ENCODE assay signal across 33 cellular contexts in the genomic region with DNA sequence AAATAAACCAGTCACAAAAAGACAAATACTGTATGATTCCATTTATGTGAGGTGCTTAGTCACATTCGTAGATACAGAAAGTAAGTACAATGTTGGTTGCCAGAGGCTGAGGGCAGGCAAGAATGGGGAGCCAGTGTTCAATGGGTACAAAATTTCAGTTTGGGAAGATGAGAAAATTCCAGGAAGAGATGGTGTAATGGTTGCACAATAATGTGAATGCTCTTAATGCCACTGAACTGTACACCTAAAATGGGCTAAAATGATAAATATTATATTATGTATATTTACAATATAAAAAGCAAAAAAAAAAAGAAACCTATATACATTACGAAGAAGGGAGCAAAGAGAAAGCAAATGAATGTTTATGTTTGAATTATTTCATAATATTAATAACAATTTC.
"Had no signal": no experiment of that assay in that cellular context is flagged by ENCODE, and none has a peak within 500 bp of the region (broad histone marks: within the 10 kb centered on the region; RNA-seq: fewer than 3 reads in every experiment).

No MANE protein-coding gene starts in this region.

- H3K4me3 Mint-ChIP-seq: naive thymus-derived CD8-positive, alpha-beta T cell; natural killer cell treated with Interleukin-12 subunit alpha and Interleukin-12 subunit beta and Interleukin-15 and Interleukin-18, amount 100 ng/mL, for 72 hours; nephron progenitor cell; neural crest cell; stimulated activated memory B cell treated with anti-CD40 and anti-IgM and Interleukin-4, amounts not matched to agents 10 μg/mL and 1 μg/mL and 100 μg/mL, for 72 hours; stimulated activated naive CD8-positive, alpha-beta T cell treated with anti-CD3 and anti-CD28 coated beads, Interleukin-15, amount 100 ng/mL, for 72 hours; type B pancreatic cell had no signal

- H3K4me2 ChIP-seq: smooth muscle cell had no signal

- H3K4me1 ChIP-seq: parathyroid adenoma, psoas muscle, suprapubic skin, testis, tibial artery, transverse colon, upper lobe of right lung, uterus had no signal

- H3K79me2 ChIP-seq: parathyroid adenoma had no signal

- H3K4me1 Mint-ChIP-seq: stimulated activated memory B cell treated with anti-CD40 and anti-IgM and Interleukin-4, amounts not matched to agents 10 μg/mL and 1 μg/mL and 100 μg/mL, for 72 hours had no signal

- H3K4me3 ChIP-seq: ovary, psoas muscle, skin epidermis, smooth muscle cell, spleen, suprapubic skin, testis, tibial artery, transverse colon, upper lobe of right lung, uterus had no signal

- H3K27me3 Mint-ChIP-seq: natural killer cell treated with Interleukin-12 subunit alpha and Interleukin-12 subunit beta and Interleukin-15 and Interleukin-18, amount 100 ng/mL, for 72 hours; stimulated activated naive CD8-positive, alpha-beta T cell treated with anti-CD3 and anti-CD28 coated beads, Interleukin-15, amount 100 ng/mL, for 72 hours; type B pancreatic cell had no signal

- H3K27ac ChIP-seq: neutrophil, ovary, parathyroid adenoma, psoas muscle, skin epidermis, spleen, suprapubic skin, testis, tibial artery, transverse colon, upper lobe of right lung, uterus had no signal

- ATAC-seq: naive thymus-derived CD8-positive, alpha-beta T cell; natural killer cell treated with Interleukin-12 subunit alpha and Interleukin-12 subunit beta and Interleukin-15 and Interleukin-18, amount 100 ng/mL, for 72 hours; psoas muscle; right cardiac atrium; sciatic nerve; stimulated activated memory B cell treated with anti-CD40 and anti-IgM and Interleukin-4, amounts not matched to agents 10 μg/mL and 1 μg/mL and 100 μg/mL, for 72 hours; stimulated activated naive CD8-positive, alpha-beta T cell treated with anti-CD3 and anti-CD28 coated beads, Interleukin-15, amount 100 ng/mL, for 72 hours; stimulated activated naive CD8-positive, alpha-beta T cell treated with anti-CD3 and anti-CD28 coated beads, Interleukin-15, Interleukin-2, amounts not matched to agents 100 U/mL and 50 U/mL, for 24 hours; upper lobe of right lung had no signal

- H3K9me3 ChIP-seq: neutrophil, ovary, psoas muscle, spleen, suprapubic skin, testis, tibial artery, transverse colon, upper lobe of right lung, uterus had no signal

- DNase-seq: naive thymus-derived CD8-positive, alpha-beta T cell; nephron progenitor cell; nucleus accumbens; ovary; posterior cingulate gyrus; psoas muscle; right cardiac atrium; spleen; stimulated activated CD4-positive, alpha-beta T cell treated with anti-CD3 and anti-CD28 coated beads, Interleukin-12 subunit alpha, Interleukin-12 subunit beta, amount 100 ng/mL, for 4 hours; stimulated activated CD4-positive, alpha-beta T cell treated with anti-CD3 and anti-CD28 coated beads, Interleukin-1b, Interleukin-23, amount 100 ng/mL, for 48 hours; stimulated activated CD4-positive, alpha-beta T cell treated with anti-CD3 and anti-CD28 coated beads, Interleukin-4, amount 100 ng/mL, for 1 hour; stimulated activated CD4-positive, alpha-beta T cell treated with anti-CD3 and anti-CD28 coated beads, Interleukin-4, amount 100 ng/mL, for 4 hours; stimulated activated CD8-positive, alpha-beta memory T cell treated with anti-CD3 and anti-CD28 coated beads, Interleukin-4, amount 100 ng/mL, for 48 hours; stimulated activated naive CD4-positive, alpha-beta T cell; stimulated activated naive CD8-positive, alpha-beta T cell treated with anti-CD3 and anti-CD28 coated beads, Interleukin-15, amount 100 ng/mL, for 72 hours; stimulated activated naive CD8-positive, alpha-beta T cell treated with anti-CD3 and anti-CD28 coated beads, Interleukin-15, Interleukin-2, amounts not matched to agents 100 U/mL and 50 U/mL, for 24 hours; substantia nigra; testis; tibial artery; transverse colon; upper lobe of right lung; uterus had no signal

- H3K27me3 ChIP-seq: neutrophil, ovary, spleen, suprapubic skin, testis, tibial artery, transverse colon, upper lobe of right lung, uterus had no signal

- H3K36me3 ChIP-seq: neutrophil, ovary, spleen, suprapubic skin, tibial artery, transverse colon, upper lobe of right lung, uterus had no signal

- H3K36me3 Mint-ChIP-seq: naive thymus-derived CD8-positive, alpha-beta T cell; natural killer cell treated with Interleukin-12 subunit alpha and Interleukin-12 subunit beta and Interleukin-15 and Interleukin-18, amount 100 ng/mL, for 72 hours; stimulated activated memory B cell treated with anti-CD40 and anti-IgM and Interleukin-4, amounts not matched to agents 10 μg/mL and 1 μg/mL and 100 μg/mL, for 72 hours; type B pancreatic cell had no signal

- H2AFZ ChIP-seq: parathyroid adenoma had no signal

- H3K9me3 Mint-ChIP-seq: nephron progenitor cell; neural crest cell; stimulated activated memory B cell treated with anti-CD40 and anti-IgM and Interleukin-4, amounts not matched to agents 10 μg/mL and 1 μg/mL and 100 μg/mL, for 72 hours; type B pancreatic cell had no signal

- H3K9ac ChIP-seq: parathyroid adenoma had no signal

- H3K27ac Mint-ChIP-seq: naive thymus-derived CD8-positive, alpha-beta T cell; natural killer cell treated with Interleukin-12 subunit alpha and Interleukin-12 subunit beta and Interleukin-15 and Interleukin-18, amount 100 ng/mL, for 72 hours; nephron progenitor cell; progenitor cell of endocrine pancreas; stimulated activated memory B cell treated with anti-CD40 and anti-IgM and Interleukin-4, amounts not matched to agents 10 μg/mL and 1 μg/mL and 100 μg/mL, for 72 hours; stimulated activated naive CD8-positive, alpha-beta T cell treated with anti-CD3 and anti-CD28 coated beads, Interleukin-15, amount 100 ng/mL, for 72 hours; type B pancreatic cell had no signal
